Comparison of ENCODE assay signal across 26 cellular contexts in genomic region chr16:57178296-57178695, GRCh38. TPM values are rescaled to one million over a fixed set of nuclear protein-coding genes. Genes with fewer than 3 reads are reported as not detected.
DNase-seq lines count a peak whose midpoint lies in the region; ATAC-seq and TF ChIP-seq lines count a peak whose summit lies in the region.
"Had no signal": no experiment of that assay in that cellular context is flagged by ENCODE, and none has a peak within 500 bp of the region (broad histone marks: within the 10 kb centered on the region; RNA-seq: fewer than 3 reads in every experiment).

No MANE protein-coding gene starts in this region.

- H3K9me3 ChIP-seq in SK-N-SH (no peaks in the 10 kb centered on the region), left lung (no peaks in the 10 kb centered on the region)
- H3K9me3 ChIP-seq: A549, BE2C, colonic mucosa, gastroesophageal sphincter, neutrophil had no signal

- peaks cover 6% of the 10 kb centered on the region; the same call in 1 of the 2 replicates for H4K20me1 ChIP-seq in SK-N-SH (ENCODE audit: insufficient read depth)

- H3K4me3 ChIP-seq in SK-N-SH (ENCODE audit: low read depth in 2 of 2, low read length in 1 of 2), result no peak overlapping the region
- H3K4me3 ChIP-seq in left lung, result no peak overlapping the region
- H3K4me3 ChIP-seq: A549, colonic mucosa, gastroesophageal sphincter, lung, skin epidermis had no signal

- CTCF ChIA-PET in SK-N-SH (lab: Yijun Ruan, JAX), result interaction anchor here (1.0 to 2.1 kb wide), 3 partner anchors 9 to 122 kb away, joined by 3 to 7 read pairs (median 3); no protein-coding TSS in a partner anchor

- H3K9me3 Mint-ChIP-seq in type B pancreatic cell, result no peaks in the 10 kb centered on the region
- no peaks in the 10 kb centered on the region for H3K9me3 Mint-ChIP-seq in activated naive CD4-positive, alpha-beta T cell treated with anti-CD3 and anti-CD28 coated beads, Interleukin-2, amount 50 U/mL, for 72 hours

- H3K27me3 ChIP-seq in SK-N-SH (ENCODE audit: insufficient read depth), result no peaks in the 10 kb centered on the region
- no peaks in the 10 kb centered on the region for H3K27me3 ChIP-seq in left lung
- H3K27me3 ChIP-seq: BE2C, brain microvascular endothelial cell, colonic mucosa, gastroesophageal sphincter, neutrophil had no signal

- H3K4me2 ChIP-seq in SK-N-SH, result no peak overlapping the region

- intact Hi-C loops in left lung (cut with DNase I), result no loop called here

- no peaks in the 10 kb centered on the region for H3K27me3 Mint-ChIP-seq in type B pancreatic cell

- H3K36me3 ChIP-seq in SK-N-SH (replicated peaks in 1 of 2; ENCODE audit: control insufficient read depth in 1 of 2, insufficient read depth in 2 of 2, low read length in 1 of 2) (peaks cover 3 to 8% of the 10 kb centered on the region in 2 experiments), left lung (peaks cover 0 to 2% of the 10 kb centered on the region in 2 donors)
- H3K36me3 ChIP-seq: colonic mucosa had no signal

- H3F3A ChIP-seq in SK-N-SH (replicated peaks; ENCODE audit: insufficient read depth), result no peaks in the 10 kb centered on the region

- ATAC-seq in SK-N-SH treated with all-trans-retinoic acid at 6 μM for 48 hours (no peak), left lung (peak; percentile 40), GM19397 (IDR thresholded peaks at IDR 0.05; ENCODE audit: unreplicated experiment) (no peak)
- ATAC-seq in activated naive CD4-positive, alpha-beta T cell treated with anti-CD3 and anti-CD28 coated beads, Interleukin-2, amount 50 U/mL, for 72 hours, result no peak
- ATAC-seq: A549, gastroesophageal sphincter, Panc1 had no signal

- POLR2A ChIA-PET in SK-N-SH (lab: Yijun Ruan, JAX), result no interaction called here

- DNase-seq in SK-N-SH (no peak), astrocyte of the hippocampus (ENCODE audit: low read depth, low spot score) (peak; percentile 27), left lung (no peak), type B pancreatic cell (ENCODE audit: extremely low spot score, unreplicated experiment) (no peak), retina (no peak)
- DNase-seq in activated naive CD4-positive, alpha-beta T cell treated with anti-CD3 and anti-CD28 coated beads, Interleukin-2, amount 50 U/mL, for 72 hours (ENCODE audit: low spot score in 2 of 2), result no peak
- DNase-seq: activated CD8-positive, alpha-beta memory T cell treated with anti-CD3 and anti-CD28 coated beads for 24 hours; activated gamma-delta T cell treated with Interleukin-2 at 50 U/mL for 16 hours; activated T-cell treated with anti-CD3 and anti-CD28 coated beads, Interleukin-2, amount 50 U/mL, for 1 hour; BE2C; brain microvascular endothelial cell; colonic mucosa; DND-41; islet precursor cell; Kasumi-1; NCI-H1092; NCI-H2029 treated with DMSO at 0.1 percent for 48 hours; NCI-H446 treated with DMSO at 0.1 percent for 48 hours had no signal

- peak overlapping the region; percentile 2 for H3K27ac Mint-ChIP-seq in type B pancreatic cell
- H3K27ac Mint-ChIP-seq in activated naive CD4-positive, alpha-beta T cell treated with anti-CD3 and anti-CD28 coated beads, Interleukin-2, amount 50 U/mL, for 72 hours, result no peak overlapping the region

- peak overlapping the region; percentile 1 for H3K4me3 Mint-ChIP-seq in type B pancreatic cell

- H2AFZ ChIP-seq in SK-N-SH (ENCODE audit: low read depth), result no peak overlapping the region

- peaks cover 0 to 22% of the 10 kb centered on the region in 2 experiments; a peak in 3 of 4 replicates for H3K4me1 ChIP-seq in SK-N-SH (ENCODE audit: control insufficient read depth in 1 of 2, insufficient read depth in 2 of 2, low read depth in 1 of 2, low read length in 1 of 2)
- H3K4me1 ChIP-seq in left lung, result peaks cover 0 to 21% of the 10 kb centered on the region in 2 donors
- H3K4me1 ChIP-seq: colonic mucosa had no signal

- TF ChIP-seq EP300 in SK-N-SH (IDR thresholded peaks at IDR 0.05; ENCODE audit: borderline replicate concordance in 1 of 2, low read depth in 1 of 2, low read length in 1 of 2), result no peak

- H3K36me3 Mint-ChIP-seq in type B pancreatic cell, result no peaks in the 10 kb centered on the region
- no peaks in the 10 kb centered on the region for H3K36me3 Mint-ChIP-seq in activated naive CD4-positive, alpha-beta T cell treated with anti-CD3 and anti-CD28 coated beads, Interleukin-2, amount 50 U/mL, for 72 hours

- peak overlapping the region; percentile 2 to 87; a peak in 3 of 4 replicates for H3K27ac ChIP-seq in SK-N-SH (ENCODE audit: low read depth in 2 of 2, low read length in 1 of 2)
- peak overlapping the region; percentile 19 to 31 for H3K27ac ChIP-seq in left lung
- H3K27ac ChIP-seq: A549, brain microvascular endothelial cell, colonic mucosa, neutrophil, skin epidermis had no signal

- no peak for TF ChIP-seq CTCF in SK-N-SH (IDR thresholded peaks at IDR 0.05)
- TF ChIP-seq CTCF in left lung (IDR thresholded peaks at IDR 0.05), result no peak
- no peak for TF ChIP-seq CTCF in type B pancreatic cell (conservative IDR thresholded peaks at IDR 0.05)

- no peaks in the 10 kb centered on the region for H3K9me2 ChIP-seq in SK-N-SH

- H3K4me1 Mint-ChIP-seq in type B pancreatic cell (ENCODE audit: unreplicated experiment), result peaks cover 5% of the 10 kb centered on the region

- peaks cover 90% of the 10 kb centered on the region for H3K79me2 ChIP-seq in SK-N-SH (ENCODE audit: insufficient read depth)

- 87% methylated on average over 2 of the region's 2 CpGs for WGBS in SK-N-SH (ENCODE audit: low lambda C conversion rate)

- TF ChIP-seq RAD21 in SK-N-SH (IDR thresholded peaks at IDR 0.05; ENCODE audit: low read length), result no peak

- no peak overlapping the region for H3K9ac ChIP-seq in SK-N-SH

TF ChIP-seq in SK-N-SH, 30 proteins besides CTCF, POLR2A, EP300 and RAD21:
- TF ChIP-seq MXI1 (IDR thresholded peaks at IDR 0.05; ENCODE audit: low read depth, low read length), result no peak
- TF ChIP-seq IRF3 (IDR thresholded peaks at IDR 0.05; ENCODE audit: low read depth, low read length), result no peak
- no peak for TF ChIP-seq NRF1 (IDR thresholded peaks at IDR 0.05; ENCODE audit: low read depth, low read length)

TF ChIP-seq in SK-N-SH treated with all-trans-retinoic acid at 6 μM for 48 hours, 23 proteins besides CTCF, POLR2A, EP300 and RAD21 (continues in another document):
- TF ChIP-seq POU6F1 (CRISPR knock-in tag; IDR thresholded peaks at IDR 0.05; ENCODE audit: borderline replicate concordance, low read depth) (no peak), ZNF565 (CRISPR knock-in tag; conservative IDR thresholded peaks at IDR 0.05; ENCODE audit: low read depth) (no peak), OSR1 (CRISPR knock-in tag; IDR thresholded peaks at IDR 0.05) (no peak), TCF4 (CRISPR knock-in tag; IDR thresholded peaks at IDR 0.05; ENCODE audit: borderline replicate concordance) (no peak), ISL1 (CRISPR knock-in tag; IDR thresholded peaks at IDR 0.05) (no peak), RARB (CRISPR knock-in tag; IDR thresholded peaks at IDR 0.05) (no peak), PPARA (CRISPR knock-in tag; IDR thresholded peaks at IDR 0.05; ENCODE audit: borderline replicate concordance) (no peak), ZC3H10 (CRISPR knock-in tag; IDR thresholded peaks at IDR 0.05) (no peak), BACH2 (CRISPR knock-in tag; IDR thresholded peaks at IDR 0.05; ENCODE audit: borderline replicate concordance) (no peak), ZNF70 (CRISPR knock-in tag; IDR thresholded peaks at IDR 0.05) (no peak), SNAI2 (CRISPR knock-in tag; IDR thresholded peaks at IDR 0.05) (no peak)
- TF ChIP-seq, protein P1, sequence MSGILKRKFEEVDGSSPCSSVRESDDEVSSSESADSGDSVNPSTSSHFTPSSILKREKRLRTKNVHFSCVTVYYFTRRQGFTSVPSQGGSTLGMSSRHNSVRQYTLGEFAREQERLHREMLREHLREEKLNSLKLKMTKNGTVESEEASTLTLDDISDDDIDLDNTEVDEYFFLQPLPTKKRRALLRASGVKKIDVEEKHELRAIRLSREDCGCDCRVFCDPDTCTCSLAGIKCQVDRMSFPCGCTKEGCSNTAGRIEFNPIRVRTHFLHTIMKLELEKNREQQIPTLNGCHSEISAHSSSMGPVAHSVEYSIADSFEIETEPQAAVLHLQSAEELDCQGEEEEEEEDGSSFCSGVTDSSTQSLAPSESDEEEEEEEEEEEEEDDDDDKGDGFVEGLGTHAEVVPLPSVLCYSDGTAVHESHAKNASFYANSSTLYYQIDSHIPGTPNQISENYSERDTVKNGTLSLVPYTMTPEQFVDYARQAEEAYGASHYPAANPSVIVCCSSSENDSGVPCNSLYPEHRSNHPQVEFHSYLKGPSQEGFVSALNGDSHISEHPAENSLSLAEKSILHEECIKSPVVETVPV (CRISPR knock-in tag; IDR thresholded peaks at IDR 0.05), result no peak

RNA-seq across cellular contexts. Expression of gene PSME3IP1, which starts 7.5 kb away (rescaled TPM):
- 80.9 and 92.0 TPM in 2 replicates for polyA plus RNA-seq in SK-N-SH (2012; rRNA removed)
- 56.1 and 64.2 TPM in 2 replicates for polyA plus RNA-seq in SK-N-SH (2012; cell fraction: cytosol; rRNA removed)
- 162 and 164 TPM in 2 replicates for polyA plus RNA-seq in SK-N-SH (2012; cell fraction: nucleus; rRNA removed)
- total RNA-seq in left lung, result 10 to 100 TPM; 53.1 to 71.8 TPM
- total RNA-seq in type B pancreatic cell (ENCODE audit: low replicate concordance), result 90.1 and 94.4 TPM in 2 replicates
- 100 to 1,000 TPM; 113 to 115 TPM for total RNA-seq in activated naive CD4-positive, alpha-beta T cell treated with anti-CD3 and anti-CD28 coated beads, Interleukin-2, amount 50 U/mL, for 72 hours

RNA-seq across cellular contexts. Expression of gene RSPRY1, which starts 7.8 kb away (rescaled TPM):
- 16.6 and 21.7 TPM in 2 replicates for polyA plus RNA-seq in SK-N-SH (2012; rRNA removed)
- polyA plus RNA-seq in SK-N-SH (2012; cell fraction: cytosol; rRNA removed), result 18.7 and 21.4 TPM in 2 replicates
- 16.3 and 28.5 TPM in 2 replicates for polyA plus RNA-seq in SK-N-SH (2012; cell fraction: nucleus; rRNA removed)
- 10 to 100 TPM; 32.5 to 36.6 TPM for total RNA-seq in left lung
- 36.3 and 49.9 TPM in 2 replicates for total RNA-seq in type B pancreatic cell (ENCODE audit: low replicate concordance)
- total RNA-seq in activated naive CD4-positive, alpha-beta T cell treated with anti-CD3 and anti-CD28 coated beads, Interleukin-2, amount 50 U/mL, for 72 hours, result 10 to 100 TPM; 37.2 to 38.6 TPM
